In genomic region chr18:63697261-63697660, GRCh38 we compare ENCODE assay signal across 1 cellular context.
TF ChIP-seq lines count a peak whose summit lies in the region.

No MANE protein-coding gene starts in this region.

TF ChIP-seq in IMR-90, 13 proteins besides CTCF, POLR2A, EP300 and RAD21:
- TF ChIP-seq BHLHE40 (IDR thresholded peaks at IDR 0.05; ENCODE audit: low read depth, low read length) (no peak), CHD1 (IDR thresholded peaks at IDR 0.05; ENCODE audit: low read depth, low read length) (no peak), RCOR1 (IDR thresholded peaks at IDR 0.05; ENCODE audit: insufficient replicate concordance, low read length) (no peak), MXI1 (IDR thresholded peaks at IDR 0.05; ENCODE audit: borderline replicate concordance, low read depth, low read length) (no peak), ELK1 (IDR thresholded peaks at IDR 0.05; ENCODE audit: borderline replicate concordance, low read depth, low read length) (no peak), SMC3 (IDR thresholded peaks at IDR 0.05; ENCODE audit: low read depth, low read length) (no peak), FOS (IDR thresholded peaks at IDR 0.05; ENCODE audit: low read depth, low read length) (no peak), CEBPB (IDR thresholded peaks at IDR 0.05; ENCODE audit: low read depth, low read length) (no peak), MAZ (IDR thresholded peaks at IDR 0.05; ENCODE audit: borderline replicate concordance, low read depth, low read length) (no peak), NFE2L2 (IDR thresholded peaks at IDR 0.05; ENCODE audit: low read depth, low read length) (no peak), MAFK (IDR thresholded peaks at IDR 0.05; ENCODE audit: low read depth, low read length) (no peak)
- TF ChIP-seq, protein P1, sequence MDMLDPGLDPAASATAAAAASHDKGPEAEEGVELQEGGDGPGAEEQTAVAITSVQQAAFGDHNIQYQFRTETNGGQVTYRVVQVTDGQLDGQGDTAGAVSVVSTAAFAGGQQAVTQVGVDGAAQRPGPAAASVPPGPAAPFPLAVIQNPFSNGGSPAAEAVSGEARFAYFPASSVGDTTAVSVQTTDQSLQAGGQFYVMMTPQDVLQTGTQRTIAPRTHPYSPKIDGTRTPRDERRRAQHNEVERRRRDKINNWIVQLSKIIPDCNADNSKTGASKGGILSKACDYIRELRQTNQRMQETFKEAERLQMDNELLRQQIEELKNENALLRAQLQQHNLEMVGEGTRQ (IDR thresholded peaks at IDR 0.05; ENCODE audit: low read depth, low read length) = no peak
